In the genomic region with DNA sequence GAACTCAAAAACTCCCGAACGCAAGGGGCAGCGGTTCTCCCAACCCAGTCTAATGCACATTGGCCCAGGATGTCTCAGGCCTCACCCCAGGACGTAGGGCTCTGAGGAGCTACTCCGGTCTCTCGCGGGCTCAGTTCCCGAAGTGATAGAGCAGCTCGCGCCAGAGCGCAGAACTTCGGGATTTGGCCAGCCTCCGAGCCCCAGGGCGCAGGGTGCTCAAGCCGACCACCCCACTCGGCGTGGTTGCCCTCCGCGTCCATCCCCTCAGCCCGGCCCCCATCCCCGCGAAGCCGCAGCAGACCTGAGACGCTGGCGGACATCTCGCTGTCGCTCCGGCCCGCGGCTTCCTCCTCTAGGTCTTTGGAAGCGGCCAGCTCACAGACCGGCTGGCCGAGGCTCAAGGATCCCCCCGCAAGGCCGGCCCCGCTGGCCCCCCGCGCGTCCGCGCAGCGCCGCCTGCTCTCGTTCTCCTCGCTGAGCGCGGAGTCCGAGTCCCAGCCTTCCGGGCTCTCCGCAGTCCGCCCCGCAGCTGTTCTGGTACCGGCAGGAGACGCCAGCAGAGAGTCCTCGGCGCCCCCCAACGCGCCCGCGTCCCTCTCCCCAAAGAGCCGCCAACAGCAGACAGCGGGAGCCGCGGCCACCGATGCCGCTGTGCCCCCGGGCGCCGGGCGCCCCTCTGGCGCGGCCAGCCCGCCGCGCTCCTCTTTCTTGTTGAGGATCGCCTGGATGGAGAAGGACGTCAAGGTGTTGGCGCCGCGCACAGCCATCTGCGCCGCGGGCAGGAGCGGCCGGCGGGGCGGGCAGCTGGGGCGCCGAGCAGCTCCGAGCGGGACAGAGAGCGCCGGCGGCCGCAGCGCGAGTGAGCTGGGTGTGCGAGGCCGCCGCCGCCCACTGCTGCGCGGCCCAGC, we compare ENCODE assay signal across 9 cellular contexts. TPM values are rescaled to one million over a fixed set of nuclear protein-coding genes. Genes with fewer than 3 reads are reported as not detected.
A peak's percentile ranks its signal among the peaks of the same experiment; 100 is the strongest.
DNase-seq lines count a peak whose midpoint lies in the region; ATAC-seq and TF ChIP-seq lines count a peak whose summit lies in the region.
"Had no signal": no experiment of that assay in that cellular context is flagged by ENCODE, and none has a peak within 500 bp of the region (broad histone marks: within the 10 kb centered on the region; RNA-seq: fewer than 3 reads in every experiment).

A gene (minus strand): TSS at position 861 of the 908 bp plus-strand sequence. CDS start 94 bp downstream, at position 767.

- H3K27ac ChIP-seq in vagina, result peak within 1 kb of the TSS; percentile 60

- peak within 1 kb of the TSS; percentile 91 for H3K27ac Mint-ChIP-seq in memory B cell

- H3K27me3 Mint-ChIP-seq in memory B cell, result peaks cover 23% of the 10 kb centered on the region

- H3K9me3 ChIP-seq in vagina, result no peaks in the 10 kb centered on the region

- peaks cover 19% of the 10 kb centered on the region for H3K4me1 Mint-ChIP-seq in memory B cell

- TF ChIP-seq CTCF in choroid plexus epithelial cell (conservative IDR thresholded peaks at IDR 0.05; ENCODE audit: low read depth, low read length) (no peak), vagina (IDR thresholded peaks at IDR 0.05) (no peak)

- intact Hi-C loops in vagina (cut with DNase I), result loop anchor here (2.0 kb wide), 1 partner anchor 59 kb away; a partner anchor contains a TSS

- peaks cover 46% of the 10 kb centered on the region for H3K27me3 ChIP-seq in vagina

- no peak for ATAC-seq in memory B cell (ENCODE audit: low read depth)
- ATAC-seq in HG03025 (IDR thresholded peaks at IDR 0.05; ENCODE audit: low FRiP score, unreplicated experiment), result no peak

- peak within 1 kb of the TSS; percentile 59 for H3K4me3 ChIP-seq in choroid plexus epithelial cell (ENCODE audit: low read depth, low read length)
- peak within 1 kb of the TSS; percentile 61 to 63 for H3K4me3 ChIP-seq in vagina

- peaks cover 2% of the 10 kb centered on the region for H3K36me3 Mint-ChIP-seq in memory B cell

- H3K4me1 ChIP-seq in vagina, result peaks cover 62% of the 10 kb centered on the region

- no peaks in the 10 kb centered on the region for H3K36me3 ChIP-seq in vagina

- no peaks in the 10 kb centered on the region for H3K9me3 Mint-ChIP-seq in memory B cell

- no peak for TF ChIP-seq POLR2A in vagina (IDR thresholded peaks at IDR 0.05)

- H3K4me3 Mint-ChIP-seq in memory B cell, result peak within 1 kb of the TSS; percentile 79

- peak; percentile 64 for DNase-seq in DMS 273 (lab: John Stamatoyannopoulos, UW; ENCODE audit: unreplicated experiment)
- no peak for DNase-seq in DMS 273 treated with DMSO at 0.1 percent for 48 hours (lab: John Stamatoyannopoulos, UW)
- peak; percentile 50 for DNase-seq in M059J (ENCODE audit: low read depth)
- DNase-seq in choroid plexus epithelial cell (ENCODE audit: low read depth), result peak; percentile 21
- DNase-seq in memory B cell (ENCODE audit: low spot score in 2 of 2), result peak in 1 of 2 donors; percentile 45
- DNase-seq in vagina (ENCODE audit: extremely low spot score in 2 of 2), result no peak
- no peak for DNase-seq in hypothalamus (lab: John Stamatoyannopoulos, UW)

RNA-seq across cellular contexts. Expression of the gene that starts here (rescaled TPM):
- 1.6 and 2.6 TPM in 2 replicates for total RNA-seq in M059J (2014; rRNA removed; shearing (Covaris generic))
- total RNA-seq in vagina, result 2.9 TPM
- total RNA-seq: activated CD8-positive, alpha-beta memory T cell treated with anti-CD3 and anti-CD28 coated beads for 36 hours had no signal

Comparison
In these comparisons a context has a peak if more than half of its experiments do, and no peak if none do; other contexts are left out.
1. DNase-seq: peak in DMS 273 (single experiment), M059J (single experiment) and choroid plexus epithelial cell (single experiment); none in DMS 273 treated with DMSO at 0.1 percent for 48 hours (single experiment), vagina (0 of 2) and hypothalamus (0 of 51).